ENCODE assay signal across 15 cellular contexts in the genomic region with DNA sequence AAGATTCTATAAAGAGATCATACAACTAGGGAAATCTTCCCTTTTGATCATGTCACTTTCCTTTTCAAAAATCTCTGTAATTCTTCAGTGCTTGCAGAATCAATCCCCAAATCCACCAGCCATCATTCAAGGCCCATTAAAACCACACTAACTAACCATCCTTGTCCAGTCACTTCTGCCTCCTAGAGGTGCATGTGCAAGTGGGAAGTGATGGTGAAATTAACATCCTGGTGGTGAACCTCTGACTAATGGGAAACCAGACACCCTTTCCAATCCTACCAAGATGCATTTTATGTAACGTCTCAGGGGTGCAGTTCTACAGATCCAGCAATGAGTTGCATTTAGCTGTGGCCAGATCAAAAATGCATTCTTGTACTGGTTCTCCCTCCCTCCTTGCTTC.
DNase-seq lines count a peak whose midpoint lies in the region; ATAC-seq, FAIRE-seq and TF ChIP-seq lines count a peak whose summit lies in the region.
"Had no signal": no experiment of that assay in that cellular context is flagged by ENCODE, and none has a peak within 500 bp of the region (broad histone marks: within the 10 kb centered on the region; RNA-seq: fewer than 3 reads in every experiment).

No MANE protein-coding gene starts in this region.

- H3K79me2 ChIP-seq in keratinocyte (ENCODE audit: control insufficient read depth, insufficient read depth, low read length) = peaks cover 63% of the 10 kb centered on the region

- H3K36me3 ChIP-seq in keratinocyte (ENCODE audit: control insufficient read depth in 2 of 2, extremely low read depth in 1 of 2, insufficient read depth in 2 of 2, low read length in 2 of 2) = no peaks in the 10 kb centered on the region
- H3K36me3 ChIP-seq: esophagus muscularis mucosa, SJCRH30 had no signal

- H3K9me1 ChIP-seq in keratinocyte (ENCODE audit: control insufficient read depth, extremely low read depth, insufficient read depth, low read length) = no peaks in the 10 kb centered on the region

- ATAC-seq in GM18519 (IDR thresholded peaks at IDR 0.05; ENCODE audit: low FRiP score, unreplicated experiment) = no peak
- no peak for ATAC-seq in GM18907 (IDR thresholded peaks at IDR 0.05; ENCODE audit: unreplicated experiment)
- ATAC-seq: stimulated activated memory B cell treated with anti-CD40 and anti-IgM and Interleukin-4, amounts not matched to agents 10 μg/mL and 1 μg/mL and 100 μg/mL, for 72 hours had no signal

- peaks cover 22% of the 10 kb centered on the region for H3K4me1 ChIP-seq in keratinocyte (ENCODE audit: control insufficient read depth, extremely low read depth, insufficient read depth, low read length)
- H3K4me1 ChIP-seq: SJCRH30 had no signal

- no peaks in the 10 kb centered on the region for H3K27me3 ChIP-seq in keratinocyte (ENCODE audit: control insufficient read depth, extremely low read depth, insufficient read depth, low read length)
- H3K27me3 ChIP-seq: esophagus muscularis mucosa, SJCRH30 had no signal

- 0 out of 2 replicates have a peak, but pooled peaks have one; percentile 3 for TF ChIP-seq CTCF in AG09319 (IDR thresholded peaks at IDR 0.05; ENCODE audit: low read depth, low read length)
- peak; percentile 39 to 74 (median 55) for TF ChIP-seq CTCF in keratinocyte (optimal IDR thresholded peaks at IDR 0.05 in 1 of 3, IDR thresholded peaks at IDR 0.05 in 1 of 3, conservative IDR thresholded peaks at IDR 0.05 in 1 of 3; ENCODE audit: extremely low read depth in 1 of 3, insufficient read depth in 2 of 3, low read length in 3 of 3)

- DNase-seq in AG09319 (ENCODE audit: extremely low read depth, low read depth) = no peak
- peak; percentile 70 for DNase-seq in HT1080 (ENCODE audit: low read depth)
- peak; percentile 21 for DNase-seq in astrocyte of the hippocampus (ENCODE audit: low read depth, low spot score)
- peak; percentile 36 for DNase-seq in keratinocyte (ENCODE audit: low read depth, low spot score)
- DNase-seq in NCI-H2227 treated with DMSO at 0.1 percent for 48 hours (lab: John Stamatoyannopoulos, UW) = no peak
- no peak for DNase-seq in stimulated activated CD4-positive, alpha-beta T cell treated with anti-CD3 and anti-CD28 coated beads, Interleukin-1b, Interleukin-23, amount 100 ng/mL, for 48 hours
- DNase-seq: activated naive CD4-positive, alpha-beta T cell treated with Interleukin-2 at 50 U/mL for 16 hours; NCI-H146; NCI-H82; SJCRH30 had no signal

- H3K9me3 ChIP-seq in keratinocyte (ENCODE audit: control insufficient read depth, low read depth, low read length) = no peaks in the 10 kb centered on the region
- H3K9me3 ChIP-seq: esophagus muscularis mucosa, SJCRH30 had no signal

- no peak overlapping the region for H3K27ac ChIP-seq in keratinocyte (ENCODE audit: control insufficient read depth, insufficient read depth, low read length)
- H3K27ac ChIP-seq: esophagus muscularis mucosa, SJCRH30 had no signal

- H3K9ac ChIP-seq in keratinocyte (ENCODE audit: control insufficient read depth, extremely low read depth, insufficient read depth, low read length) = no peak overlapping the region

- no peak overlapping the region for H3K4me3 ChIP-seq in keratinocyte (ENCODE audit: control insufficient read depth in 2 of 3, extremely low read depth in 1 of 3, insufficient read depth in 2 of 3, low read depth in 1 of 3, low read length in 3 of 3)
- H3K4me3 ChIP-seq: esophagus muscularis mucosa, SJCRH30 had no signal

- peaks cover 2% of the 10 kb centered on the region for H4K20me1 ChIP-seq in keratinocyte (ENCODE audit: control insufficient read depth, extremely low read depth, insufficient read depth, low read length)

- dilution Hi-C loops in keratinocyte (cut with MboI; ENCODE audit: extremely low pct_ligation_motif_present, low sequenced_read_pairs) = no loop called here

- peak; percentile 32 for FAIRE-seq in keratinocyte (lab: Jason Lieb, UNC)
- FAIRE-seq: G401.6 had no signal

- no peak overlapping the region for H2AFZ ChIP-seq in keratinocyte (ENCODE audit: control insufficient read depth, low read length)

- no peak overlapping the region for H3K4me2 ChIP-seq in keratinocyte (ENCODE audit: control insufficient read depth, extremely low read depth, insufficient read depth, low read depth, low read length)

Comparison
In these comparisons a context has a peak if more than half of its experiments do, and no peak if none do; other contexts are left out.
1. DNase-seq: peak in HT1080 (single experiment), astrocyte of the hippocampus (single experiment) and keratinocyte (single experiment); none in AG09319 (single experiment), NCI-H2227 treated with DMSO at 0.1 percent for 48 hours (single experiment) and stimulated activated CD4-positive, alpha-beta T cell treated with anti-CD3 and anti-CD28 coated beads, Interleukin-1b, Interleukin-23, amount 100 ng/mL, for 48 hours (single experiment).